In the genomic region with DNA sequence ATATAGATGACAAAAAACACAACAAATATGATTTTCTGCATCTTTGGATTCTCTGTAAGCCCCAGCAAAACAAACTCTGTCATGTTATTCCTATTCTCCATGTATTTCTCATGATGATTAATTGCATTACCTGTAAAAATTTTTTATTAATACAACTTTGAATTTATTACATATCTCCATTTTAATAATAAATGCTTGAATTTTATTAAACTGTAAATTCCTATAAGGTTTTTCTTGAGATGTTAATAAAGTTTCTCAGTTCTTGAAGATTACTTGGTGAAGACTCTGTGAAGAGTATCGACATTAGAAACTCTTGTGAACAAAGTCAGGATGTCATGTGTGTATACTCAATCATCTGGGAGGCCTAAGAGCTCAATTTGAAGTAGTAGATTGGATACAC, we compare ENCODE assay signal across 6 cellular contexts.
"Had no signal": no experiment of that assay in that cellular context is flagged by ENCODE, and none has a peak within 500 bp of the region (broad histone marks: within the 10 kb centered on the region; RNA-seq: fewer than 3 reads in every experiment).

A gene (minus strand): TSS at position 101 of the 400 bp plus-strand sequence. CDS start 0 bp downstream, at position 101.

- ATAC-seq: Panc1, PC-3, Right ventricle myocardium inferior, SK-N-SH treated with all-trans-retinoic acid at 6 μM for 48 hours, T-cell had no signal

- FAIRE-seq: RCC 7860 had no signal
